ENCODE assay signal across 21 cellular contexts in the genomic region with DNA sequence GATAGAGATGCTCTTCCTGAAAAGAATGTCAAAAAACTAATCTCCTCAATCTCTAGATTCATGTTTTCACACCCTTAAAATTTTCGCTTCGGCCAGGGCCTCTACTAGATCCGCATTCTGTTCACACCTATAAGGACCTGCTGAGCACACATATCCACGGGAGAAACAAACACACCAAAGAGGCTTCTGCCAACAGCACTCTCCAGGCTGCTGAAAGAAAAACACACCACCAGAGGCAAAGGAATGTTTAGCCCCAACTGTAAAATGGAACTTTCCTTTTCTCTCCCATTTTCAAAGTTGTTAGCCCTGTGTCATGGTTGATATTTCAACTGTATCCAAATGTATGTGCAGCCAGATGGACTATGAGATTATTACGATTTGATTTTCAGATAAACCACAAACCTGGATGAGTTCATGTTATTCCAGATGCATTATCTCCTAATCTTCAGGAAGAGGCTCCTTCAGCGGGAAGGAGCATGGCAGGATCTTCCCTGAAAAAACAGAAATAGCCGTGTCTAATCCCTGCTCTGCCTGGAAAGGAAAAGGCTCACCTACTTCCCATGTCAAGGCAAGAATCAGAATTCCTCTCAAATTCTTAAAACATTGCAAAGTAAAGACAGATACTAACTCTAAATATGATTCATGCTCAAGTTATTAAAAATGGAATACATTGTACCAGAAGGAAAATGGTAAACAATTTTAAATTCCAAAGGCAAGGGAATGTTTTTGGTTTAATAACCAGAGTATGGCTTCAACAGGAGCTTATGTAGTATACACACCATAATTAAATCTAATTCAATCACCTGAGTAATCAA.
DNase-seq lines count a peak whose midpoint lies in the region; ATAC-seq, FAIRE-seq and TF ChIP-seq lines count a peak whose summit lies in the region.
"Had no signal": no experiment of that assay in that cellular context is flagged by ENCODE, and none has a peak within 500 bp of the region (broad histone marks: within the 10 kb centered on the region; RNA-seq: fewer than 3 reads in every experiment).

No MANE protein-coding gene starts in this region.

- H3K4me3 ChIP-seq in A549 (no peak overlapping the region), keratinocyte (ENCODE audit: control insufficient read depth in 2 of 3, extremely low read depth in 1 of 3, insufficient read depth in 2 of 3, low read depth in 1 of 3, low read length in 3 of 3) (no peak overlapping the region)
- H3K4me3 ChIP-seq: BLaER1 treated with 17β-estradiol and CSF1 and Interleukin-3, amounts not matched to agents 10 nM and 100 nM; sigmoid colon had no signal

- CTCF ChIA-PET in A549 (lab: Yijun Ruan, JAX), result no interaction called here

- no peaks in the 10 kb centered on the region for H3K9me1 ChIP-seq in keratinocyte (ENCODE audit: control insufficient read depth, extremely low read depth, insufficient read depth, low read length)

- no peak overlapping the region for H3K4me3 Mint-ChIP-seq in chondrocyte (ENCODE audit: unreplicated experiment)
- H3K4me3 Mint-ChIP-seq: activated CD4-positive, alpha-beta T cell treated with anti-CD3 and anti-CD28 coated beads, Interleukin-2, amount 10 ng/mL, durations not matched to agents 24 days and 14 days; H9; T-helper 17 cell had no signal

- no peak for DNase-seq in A549 (ENCODE audit: low read depth in 1 of 2, low spot score in 1 of 2)
- DNase-seq in NCI-H226, result peak; percentile 43
- no peak for DNase-seq in chondrocyte (ENCODE audit: low spot score)
- DNase-seq in keratinocyte (ENCODE audit: low read depth, low spot score), result no peak
- no peak for DNase-seq in NCI-H2171 treated with DMSO at 0.1 percent for 48 hours (lab: John Stamatoyannopoulos, UW)
- no peak for DNase-seq in H4 (ENCODE audit: low spot score)
- DNase-seq in DMS53 (lab: John Stamatoyannopoulos, UW), result no peak
- DNase-seq: activated CD4-positive, alpha-beta T cell treated with anti-CD3 and anti-CD28 coated beads, Interleukin-2, amount 10 ng/mL, durations not matched to agents 24 days and 14 days; Calu3; H9; NCI-H1048; NCI-H187 treated with DMSO at 0.1 percent for 48 hours; sigmoid colon; T-helper 17 cell had no signal

- ATAC-seq in A549 (no peak), HG03135 (IDR thresholded peaks at IDR 0.05; ENCODE audit: unreplicated experiment) (no peak)
- ATAC-seq: activated naive CD4-positive, alpha-beta T cell treated with anti-CD3 and anti-CD28 coated beads, Interleukin-2, amount 50 U/mL, for 72 hours; left lobe of liver; T-helper 17 cell had no signal

- no peak for TF ChIP-seq RAD21 in A549 (conservative IDR thresholded peaks at IDR 0.05 in 1 of 2, IDR thresholded peaks at IDR 0.05 in 1 of 2)

- H3K9me3 Mint-ChIP-seq in chondrocyte (ENCODE audit: low read depth), result no peaks in the 10 kb centered on the region
- H3K9me3 Mint-ChIP-seq: H9 had no signal

- TF ChIP-seq POLR2A in A549 (IDR thresholded peaks at IDR 0.05; ENCODE audit: low read length), result no peak

- H3K4me1 ChIP-seq in A549, result no peaks in the 10 kb centered on the region
- H3K4me1 ChIP-seq in keratinocyte (ENCODE audit: control insufficient read depth, extremely low read depth, insufficient read depth, low read length), result no peaks in the 10 kb centered on the region
- H3K4me1 ChIP-seq: BLaER1 treated with 17β-estradiol and CSF1 and Interleukin-3, amounts not matched to agents 10 nM and 100 nM; sigmoid colon had no signal

- no peaks in the 10 kb centered on the region for H3K79me2 ChIP-seq in keratinocyte (ENCODE audit: control insufficient read depth, insufficient read depth, low read length)

- no peaks in the 10 kb centered on the region for H3K36me3 ChIP-seq in keratinocyte (ENCODE audit: control insufficient read depth in 2 of 2, extremely low read depth in 1 of 2, insufficient read depth in 2 of 2, low read length in 2 of 2)
- H3K36me3 ChIP-seq: BLaER1 treated with 17β-estradiol and CSF1 and Interleukin-3, amounts not matched to agents 10 nM and 100 nM; sigmoid colon had no signal

- no peaks in the 10 kb centered on the region for H3K36me3 Mint-ChIP-seq in chondrocyte (ENCODE audit: low read depth)

- POLR2A ChIA-PET in A549 (lab: Yijun Ruan, JAX), result no interaction called here

- H3K4me2 ChIP-seq in A549 (no peak overlapping the region), keratinocyte (ENCODE audit: control insufficient read depth, extremely low read depth, insufficient read depth, low read depth, low read length) (no peak overlapping the region)
- H3K4me2 ChIP-seq: BLaER1 treated with 17β-estradiol and CSF1 and Interleukin-3, amounts not matched to agents 10 nM and 100 nM had no signal

- H3K27ac Mint-ChIP-seq in chondrocyte (ENCODE audit: unreplicated experiment), result peak overlapping the region; percentile 14
- H3K27ac Mint-ChIP-seq: activated CD4-positive, alpha-beta T cell treated with anti-CD3 and anti-CD28 coated beads, Interleukin-2, amount 10 ng/mL, durations not matched to agents 24 days and 14 days; activated naive CD4-positive, alpha-beta T cell treated with anti-CD3 and anti-CD28 coated beads, Interleukin-2, amount 50 U/mL, for 72 hours; H9; T-helper 17 cell had no signal

- H4K20me1 ChIP-seq in keratinocyte (ENCODE audit: control insufficient read depth, extremely low read depth, insufficient read depth, low read length), result no peaks in the 10 kb centered on the region
- H4K20me1 ChIP-seq: BLaER1 treated with 17β-estradiol and CSF1 and Interleukin-3, amounts not matched to agents 10 nM and 100 nM had no signal

- 47% methylated on average over 7 of the region's 7 CpGs for WGBS in A549 (ENCODE audit: missing lambda C conversion rate)

- no peak overlapping the region for H3K27ac ChIP-seq in A549
- no peak overlapping the region for H3K27ac ChIP-seq in keratinocyte (ENCODE audit: control insufficient read depth, insufficient read depth, low read length)
- H3K27ac ChIP-seq: BLaER1 treated with 17β-estradiol and CSF1 and Interleukin-3, amounts not matched to agents 10 nM and 100 nM; sigmoid colon; VCaP had no signal

- H3K9me3 ChIP-seq in A549, result no peaks in the 10 kb centered on the region
- H3K9me3 ChIP-seq in keratinocyte (ENCODE audit: control insufficient read depth, low read depth, low read length), result no peaks in the 10 kb centered on the region
- H3K9me3 ChIP-seq: BLaER1 treated with 17β-estradiol and CSF1 and Interleukin-3, amounts not matched to agents 10 nM and 100 nM; sigmoid colon had no signal

- no peak overlapping the region for H3K9ac ChIP-seq in keratinocyte (ENCODE audit: control insufficient read depth, extremely low read depth, insufficient read depth, low read length)
- H3K9ac ChIP-seq: BLaER1 treated with 17β-estradiol and CSF1 and Interleukin-3, amounts not matched to agents 10 nM and 100 nM had no signal

- TF ChIP-seq EP300 in A549 (IDR thresholded peaks at IDR 0.05), result no peak

- no peaks in the 10 kb centered on the region for H3K27me3 ChIP-seq in keratinocyte (ENCODE audit: control insufficient read depth, extremely low read depth, insufficient read depth, low read length)
- H3K27me3 ChIP-seq: BLaER1 treated with 17β-estradiol and CSF1 and Interleukin-3, amounts not matched to agents 10 nM and 100 nM; sigmoid colon had no signal

- no peaks in the 10 kb centered on the region for H3K27me3 Mint-ChIP-seq in chondrocyte (ENCODE audit: low read depth)
- H3K27me3 Mint-ChIP-seq: T-helper 17 cell had no signal

- peak overlapping the region; percentile 25 for H2AFZ ChIP-seq in keratinocyte (ENCODE audit: control insufficient read depth, low read length)

- peaks cover 24% of the 10 kb centered on the region for H3K4me1 Mint-ChIP-seq in chondrocyte (ENCODE audit: low read depth)
- H3K4me1 Mint-ChIP-seq: activated CD4-positive, alpha-beta T cell treated with anti-CD3 and anti-CD28 coated beads, Interleukin-2, amount 10 ng/mL, durations not matched to agents 24 days and 14 days; T-helper 17 cell had no signal

- FAIRE-seq in A549 (lab: Jason Lieb, UNC) (peak; percentile 51), keratinocyte (lab: Jason Lieb, UNC) (no peak)
- FAIRE-seq: A204.1, RCC 7860 had no signal

- dilution Hi-C loops in keratinocyte (cut with MboI; ENCODE audit: extremely low pct_ligation_motif_present, low sequenced_read_pairs), result no loop called here

- TF ChIP-seq CTCF in A549 (IDR thresholded peaks at IDR 0.05) (no peak), chondrocyte (IDR thresholded peaks at IDR 0.05) (no peak), keratinocyte (optimal IDR thresholded peaks at IDR 0.05 in 1 of 3, IDR thresholded peaks at IDR 0.05 in 1 of 3, conservative IDR thresholded peaks at IDR 0.05 in 1 of 3; ENCODE audit: extremely low read depth in 1 of 3, insufficient read depth in 2 of 3, low read length in 3 of 3) (no peak)

TF ChIP-seq in A549, 52 proteins besides CTCF, POLR2A, EP300 and RAD21 (continues in another document):
- TF ChIP-seq, protein P1, sequence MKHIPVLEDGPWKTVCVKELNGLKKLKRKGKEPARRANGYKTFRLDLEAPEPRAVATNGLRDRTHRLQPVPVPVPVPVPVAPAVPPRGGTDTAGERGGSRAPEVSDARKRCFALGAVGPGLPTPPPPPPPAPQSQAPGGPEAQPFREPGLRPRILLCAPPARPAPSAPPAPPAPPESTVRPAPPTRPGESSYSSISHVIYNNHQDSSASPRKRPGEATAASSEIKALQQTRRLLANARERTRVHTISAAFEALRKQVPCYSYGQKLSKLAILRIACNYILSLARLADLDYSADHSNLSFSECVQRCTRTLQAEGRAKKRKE (CRISPR knock-in tag; IDR thresholded peaks at IDR 0.05; ENCODE audit: low read depth), result no peak
- TF ChIP-seq, protein P2, sequence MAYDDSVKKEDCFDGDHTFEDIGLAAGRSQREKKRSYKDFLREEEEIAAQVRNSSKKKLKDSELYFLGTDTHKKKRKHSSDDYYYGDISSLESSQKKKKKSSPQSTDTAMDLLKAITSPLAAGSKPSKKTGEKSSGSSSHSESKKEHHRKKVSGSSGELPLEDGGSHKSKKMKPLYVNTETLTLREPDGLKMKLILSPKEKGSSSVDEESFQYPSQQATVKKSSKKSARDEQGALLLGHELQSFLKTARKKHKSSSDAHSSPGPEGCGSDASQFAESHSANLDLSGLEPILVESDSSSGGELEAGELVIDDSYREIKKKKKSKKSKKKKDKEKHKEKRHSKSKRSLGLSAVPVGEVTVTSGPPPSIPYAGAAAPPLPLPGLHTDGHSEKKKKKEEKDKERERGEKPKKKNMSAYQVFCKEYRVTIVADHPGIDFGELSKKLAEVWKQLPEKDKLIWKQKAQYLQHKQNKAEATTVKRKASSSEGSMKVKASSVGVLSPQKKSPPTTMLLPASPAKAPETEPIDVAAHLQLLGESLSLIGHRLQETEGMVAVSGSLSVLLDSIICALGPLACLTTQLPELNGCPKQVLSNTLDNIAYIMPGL (CRISPR knock-in tag; IDR thresholded peaks at IDR 0.05; ENCODE audit: borderline replicate concordance), result no peak
- TF ChIP-seq, protein P3, sequence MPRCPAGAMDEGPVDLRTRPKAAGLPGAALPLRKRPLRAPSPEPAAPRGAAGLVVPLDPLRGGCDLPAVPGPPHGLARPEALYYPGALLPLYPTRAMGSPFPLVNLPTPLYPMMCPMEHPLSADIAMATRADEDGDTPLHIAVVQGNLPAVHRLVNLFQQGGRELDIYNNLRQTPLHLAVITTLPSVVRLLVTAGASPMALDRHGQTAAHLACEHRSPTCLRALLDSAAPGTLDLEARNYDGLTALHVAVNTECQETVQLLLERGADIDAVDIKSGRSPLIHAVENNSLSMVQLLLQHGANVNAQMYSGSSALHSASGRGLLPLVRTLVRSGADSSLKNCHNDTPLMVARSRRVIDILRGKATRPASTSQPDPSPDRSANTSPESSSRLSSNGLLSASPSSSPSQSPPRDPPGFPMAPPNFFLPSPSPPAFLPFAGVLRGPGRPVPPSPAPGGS (IDR thresholded peaks at IDR 0.05), result no peak
